8 cellular contexts compared by ENCODE assay signal in the genomic region with DNA sequence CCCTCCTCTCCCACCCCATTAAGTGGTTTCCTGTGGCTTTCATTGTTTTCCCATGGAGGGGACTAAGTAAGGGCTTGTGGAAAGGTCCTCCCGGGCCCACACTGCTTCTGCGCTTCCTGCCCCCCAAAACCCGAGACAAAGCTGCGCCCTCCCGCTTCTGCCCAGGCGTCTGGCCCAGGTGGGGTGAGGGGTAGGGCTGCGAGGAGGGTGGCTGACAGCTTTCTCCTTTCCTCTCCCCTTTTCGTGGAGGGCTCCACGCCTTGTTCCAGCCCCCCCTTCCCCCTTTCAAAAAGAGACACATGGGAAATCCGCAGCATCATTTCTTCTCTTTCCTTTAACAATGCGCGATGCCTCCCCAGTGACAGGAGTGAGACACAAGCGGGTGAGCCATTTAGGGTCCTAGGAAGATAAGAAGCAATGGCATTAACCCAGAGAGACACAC. TPM values are rescaled to one million over a fixed set of nuclear protein-coding genes. Genes with fewer than 3 reads are reported as not detected.
DNase-seq lines count a peak whose midpoint lies in the region; ATAC-seq and TF ChIP-seq lines count a peak whose summit lies in the region.

No MANE protein-coding gene starts in this region.

- CTCF ChIA-PET in Calu3 (lab: Charles Lee) = interaction anchor here (0.5 to 1.9 kb wide), 6 partner anchors 42 to 836 kb away, joined by 3 to 22 read pairs (median 6); no protein-coding TSS in a partner anchor

- ATAC-seq in GM19467 (IDR thresholded peaks at IDR 0.05; ENCODE audit: unreplicated experiment) (peak; percentile 10), thoracic aorta (ENCODE audit: insufficient number of reproducible peaks, low FRiP score, low read depth) (peak; percentile 14)

- H3K27me3 ChIP-seq in thoracic aorta (replicated peaks; ENCODE audit: insufficient read depth) = no peaks in the 10 kb centered on the region

- peaks cover 25% of the 10 kb centered on the region for H3K4me1 Mint-ChIP-seq in Calu3 (ENCODE audit: low read depth, unreplicated experiment)
- H3K4me1 Mint-ChIP-seq in activated CD4-positive, alpha-beta T cell treated with anti-CD3 and anti-CD28 coated beads, Interleukin-2, amount 10 ng/mL, durations not matched to agents 24 days and 14 days = peaks cover 49% of the 10 kb centered on the region

- H3K4me3 ChIP-seq in epithelial cell of proximal tubule (ENCODE audit: low read depth, low read length) (peak overlapping the region; percentile 76), thoracic aorta (peak overlapping the region; percentile 97)

- H3K27me3 Mint-ChIP-seq in Calu3 (ENCODE audit: unreplicated experiment) = no peaks in the 10 kb centered on the region
- H3K27me3 Mint-ChIP-seq in activated CD4-positive, alpha-beta T cell treated with anti-CD3 and anti-CD28 coated beads, Interleukin-2, amount 10 ng/mL, durations not matched to agents 24 days and 14 days = no peaks in the 10 kb centered on the region

- intact Hi-C loops in Calu3 (cut with micrococcal nuclease; ENCODE audit: unreplicated experiment) = loop anchor here (2.0 to 5.0 kb wide), 2 partner anchors 42 to 133 kb away; no protein-coding TSS in a partner anchor
- intact Hi-C loops in activated CD4-positive, alpha-beta T cell treated with anti-CD3 and anti-CD28 coated beads, Interleukin-2, amount 10 ng/mL, durations not matched to agents 24 days and 14 days (cut with micrococcal nuclease) = loop anchor here (2.0 to 5.0 kb wide), 5 partner anchors 49 to 257 kb away; no protein-coding TSS in a partner anchor

- H3K4me1 ChIP-seq in thoracic aorta (ENCODE audit: control insufficient read depth in 1 of 2, low read depth in 2 of 2) = peaks cover 16 to 37% of the 10 kb centered on the region in 2 donors

- H3K27ac Mint-ChIP-seq in Calu3 (ENCODE audit: unreplicated experiment) = peak overlapping the region; percentile 82
- H3K27ac Mint-ChIP-seq in activated CD4-positive, alpha-beta T cell treated with anti-CD3 and anti-CD28 coated beads, Interleukin-2, amount 10 ng/mL, durations not matched to agents 24 days and 14 days = peak overlapping the region; percentile 98

- peak overlapping the region; percentile 77 for H3K4me3 Mint-ChIP-seq in Calu3 (ENCODE audit: low read depth, unreplicated experiment)
- H3K4me3 Mint-ChIP-seq in activated CD4-positive, alpha-beta T cell treated with anti-CD3 and anti-CD28 coated beads, Interleukin-2, amount 10 ng/mL, durations not matched to agents 24 days and 14 days = peak overlapping the region; percentile 99

- no TSS peak for BruUV-seq in Calu3 (replicated peaks; lab: Mats Ljungman, UMichigan)

- H3K36me3 ChIP-seq in thoracic aorta = no peaks in the 10 kb centered on the region

- H3K9me3 ChIP-seq in thoracic aorta = no peaks in the 10 kb centered on the region

- H3K27ac ChIP-seq in thoracic aorta = peak overlapping the region; percentile 89 to 93

- no peaks in the 10 kb centered on the region for H3K9me3 Mint-ChIP-seq in Calu3 (ENCODE audit: low read depth, unreplicated experiment)
- H3K9me3 Mint-ChIP-seq in activated CD4-positive, alpha-beta T cell treated with anti-CD3 and anti-CD28 coated beads, Interleukin-2, amount 10 ng/mL, durations not matched to agents 24 days and 14 days = no peaks in the 10 kb centered on the region

- H3K36me3 Mint-ChIP-seq in Calu3 (ENCODE audit: insufficient read depth, unreplicated experiment) = peaks cover 39% of the 10 kb centered on the region
- H3K36me3 Mint-ChIP-seq in activated CD4-positive, alpha-beta T cell treated with anti-CD3 and anti-CD28 coated beads, Interleukin-2, amount 10 ng/mL, durations not matched to agents 24 days and 14 days (ENCODE audit: low read depth) = peaks cover 5% of the 10 kb centered on the region

- DNase-seq in Calu3 = peak; percentile 16
- DNase-seq in HT1080 (ENCODE audit: low read depth) = peak; percentile 56
- peak; percentile 82 for DNase-seq in activated CD4-positive, alpha-beta T cell treated with anti-CD3 and anti-CD28 coated beads, Interleukin-2, amount 10 ng/mL, durations not matched to agents 24 days and 14 days
- DNase-seq in epithelial cell of proximal tubule (ENCODE audit: low read depth) = no peak
- DNase-seq in myocyte (ENCODE audit: low read depth) = peak; percentile 46
- no peak for DNase-seq in thoracic aorta (ENCODE audit: low spot score)
- DNase-seq in kidney glomerular epithelial cell (lab: John Stamatoyannopoulos, UW) = no peak

- no peak for TF ChIP-seq CTCF in Calu3 (IDR thresholded peaks at IDR 0.05; ENCODE audit: unreplicated experiment)
- no peak for TF ChIP-seq CTCF in epithelial cell of proximal tubule (conservative IDR thresholded peaks at IDR 0.05; ENCODE audit: low read depth, low read length)
- no peak for TF ChIP-seq CTCF in thoracic aorta (IDR thresholded peaks at IDR 0.05)

RNA-seq across cellular contexts. Expression of a gene that starts 0.6 kb away (rescaled TPM):
- 22.8 and 24.5 TPM in 2 replicates for total RNA-seq in Calu3 (2022)
- 34.8 and 45.3 TPM in 2 replicates for total RNA-seq in HT1080 (2014; rRNA removed; shearing (Covaris generic))
- polyA plus RNA-seq in HT1080 (2015; cell fraction: cytosol; rRNA removed) = 23.0 and 30.7 TPM in 2 replicates
- 51.2 and 52.5 TPM in 2 replicates for polyA plus RNA-seq in HT1080 (2015; cell fraction: nucleus; rRNA removed)
- total RNA-seq in activated CD4-positive, alpha-beta T cell treated with anti-CD3 and anti-CD28 coated beads, Interleukin-2, amount 10 ng/mL, durations not matched to agents 24 days and 14 days = 26.4 and 29.4 TPM in 2 replicates
- 19.5 and 21.6 TPM in 2 replicates for total RNA-seq in epithelial cell of proximal tubule
- 20.4 and 25.3 TPM in 2 replicates for total RNA-seq in myocyte
- 9.6 TPM for polyA plus RNA-seq in myocyte (2012)
- total RNA-seq in thoracic aorta = 10 to 100 TPM; 22.3 to 22.9 TPM

Comparison
In these comparisons a context has a peak if more than half of its experiments do, and no peak if none do; other contexts are left out.
1. DNase-seq: peak in Calu3 (single experiment), HT1080 (single experiment), activated CD4-positive, alpha-beta T cell treated with anti-CD3 and anti-CD28 coated beads, Interleukin-2, amount 10 ng/mL, durations not matched to agents 24 days and 14 days (single experiment) and myocyte (single experiment); none in epithelial cell of proximal tubule (single experiment), thoracic aorta (single experiment) and kidney glomerular epithelial cell (single experiment).